1 cellular context compared by ENCODE assay signal in the genomic region with DNA sequence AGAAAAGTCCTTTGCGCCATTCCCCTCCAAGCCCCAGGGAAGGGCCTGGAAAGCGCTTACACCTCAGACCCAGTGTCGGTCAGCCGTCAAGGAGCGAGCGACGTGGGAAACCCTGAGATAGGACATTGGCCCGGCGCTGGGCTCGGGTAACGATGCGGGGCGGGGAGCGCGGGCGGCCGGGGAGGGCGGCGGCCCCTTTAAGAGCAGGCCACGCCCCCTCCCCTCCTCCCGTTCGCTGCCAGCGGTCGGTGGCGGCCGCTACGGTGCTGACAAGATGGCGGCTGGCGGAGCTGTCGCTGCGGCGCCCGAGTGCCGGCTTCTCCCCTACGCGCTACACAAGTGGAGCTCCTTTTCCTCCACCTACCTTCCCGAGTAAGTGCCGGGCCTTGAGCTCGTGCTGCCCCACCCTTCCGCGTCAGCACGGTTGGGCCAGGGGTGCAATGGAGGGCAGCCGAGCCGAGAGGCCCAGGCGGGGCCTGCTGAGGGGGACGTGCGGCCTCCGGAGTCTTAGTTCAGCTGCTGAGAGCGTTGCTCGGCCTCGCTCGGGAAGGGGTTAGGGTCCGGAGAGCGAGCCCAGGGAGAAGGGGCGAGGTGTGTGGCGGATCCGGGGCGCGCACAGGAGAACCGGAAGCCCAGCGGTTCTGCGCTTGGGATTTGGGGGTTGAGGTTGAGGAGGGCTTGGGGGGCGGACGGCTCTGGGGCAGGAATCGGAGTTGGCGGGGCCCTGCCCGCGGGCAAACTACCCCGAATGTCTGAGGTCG.
TF ChIP-seq lines count a peak whose summit lies in the region.

TSS of gene MKLN1 (plus strand) at position 251 of the 761 bp plus-strand sequence. CDS start at position 275, 24 bp downstream.

TF ChIP-seq in HepG2, 621 proteins besides CTCF, POLR2A, EP300 and RAD21 (continued from another document and continues in another):
- TF ChIP-seq, protein P1, sequence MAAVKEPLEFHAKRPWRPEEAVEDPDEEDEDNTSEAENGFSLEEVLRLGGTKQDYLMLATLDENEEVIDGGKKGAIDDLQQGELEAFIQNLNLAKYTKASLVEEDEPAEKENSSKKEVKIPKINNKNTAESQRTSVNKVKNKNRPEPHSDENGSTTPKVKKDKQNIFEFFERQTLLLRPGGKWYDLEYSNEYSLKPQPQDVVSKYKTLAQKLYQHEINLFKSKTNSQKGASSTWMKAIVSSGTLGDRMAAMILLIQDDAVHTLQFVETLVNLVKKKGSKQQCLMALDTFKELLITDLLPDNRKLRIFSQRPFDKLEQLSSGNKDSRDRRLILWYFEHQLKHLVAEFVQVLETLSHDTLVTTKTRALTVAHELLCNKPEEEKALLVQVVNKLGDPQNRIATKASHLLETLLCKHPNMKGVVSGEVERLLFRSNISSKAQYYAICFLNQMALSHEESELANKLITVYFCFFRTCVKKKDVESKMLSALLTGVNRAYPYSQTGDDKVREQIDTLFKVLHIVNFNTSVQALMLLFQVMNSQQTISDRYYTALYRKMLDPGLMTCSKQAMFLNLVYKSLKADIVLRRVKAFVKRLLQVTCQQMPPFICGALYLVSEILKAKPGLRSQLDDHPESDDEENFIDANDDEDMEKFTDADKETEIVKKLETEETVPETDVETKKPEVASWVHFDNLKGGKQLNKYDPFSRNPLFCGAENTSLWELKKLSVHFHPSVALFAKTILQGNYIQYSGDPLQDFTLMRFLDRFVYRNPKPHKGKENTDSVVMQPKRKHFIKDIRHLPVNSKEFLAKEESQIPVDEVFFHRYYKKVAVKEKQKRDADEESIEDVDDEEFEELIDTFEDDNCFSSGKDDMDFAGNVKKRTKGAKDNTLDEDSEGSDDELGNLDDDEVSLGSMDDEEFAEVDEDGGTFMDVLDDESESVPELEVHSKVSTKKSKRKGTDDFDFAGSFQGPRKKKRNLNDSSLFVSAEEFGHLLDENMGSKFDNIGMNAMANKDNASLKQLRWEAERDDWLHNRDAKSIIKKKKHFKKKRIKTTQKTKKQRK (IDR thresholded peaks at IDR 0.05; ENCODE audit: low read length) = no peak
- peak; percentile 33 for TF ChIP-seq TEAD3 (CRISPR knock-in tag; optimal IDR thresholded peaks at IDR 0.05; ENCODE audit: borderline replicate concordance)
- TF ChIP-seq SNAI1 (CRISPR knock-in tag; IDR thresholded peaks at IDR 0.05; ENCODE audit: borderline replicate concordance) = no peak
- 0 out of 2 replicates have a peak, but pooled peaks have one; percentile 74 for TF ChIP-seq SNAPC5 (CRISPR knock-in tag; IDR thresholded peaks at IDR 0.05; ENCODE audit: borderline replicate concordance)
- no peak for TF ChIP-seq EHMT2 (IDR thresholded peaks at IDR 0.05; ENCODE audit: borderline replicate concordance, low read depth, low read length)
- TF ChIP-seq NR3C1 (CRISPR knock-in tag; IDR thresholded peaks at IDR 0.05) = peak; percentile 94; the same call in 1 of the 2 replicates
- peak; percentile 85 for TF ChIP-seq BRD4 (CRISPR knock-in tag; IDR thresholded peaks at IDR 0.05)
- no peak for TF ChIP-seq ZNF564 (CRISPR knock-in tag; IDR thresholded peaks at IDR 0.05)
- no peak for TF ChIP-seq ZFP1 (CRISPR knock-in tag; IDR thresholded peaks at IDR 0.05)
- peak; percentile 77; the same call in 1 of the 2 replicates for TF ChIP-seq PITX1 (CRISPR knock-in tag; IDR thresholded peaks at IDR 0.05)
- TF ChIP-seq ZMYM2 (CRISPR knock-in tag; IDR thresholded peaks at IDR 0.05) = 0 out of 2 replicates have a peak, but pooled peaks have one; percentile 38
- peak; percentile 82 for TF ChIP-seq NRL (CRISPR knock-in tag; IDR thresholded peaks at IDR 0.05; ENCODE audit: borderline replicate concordance)
- no peak for TF ChIP-seq HOXA5 (CRISPR knock-in tag; IDR thresholded peaks at IDR 0.05)
- TF ChIP-seq TOPORS (CRISPR knock-in tag; IDR thresholded peaks at IDR 0.05) = no peak
- peak; percentile 79; the same call in 1 of the 2 replicates for TF ChIP-seq ZNF891 (CRISPR knock-in tag; IDR thresholded peaks at IDR 0.05)
- TF ChIP-seq, protein P2, sequence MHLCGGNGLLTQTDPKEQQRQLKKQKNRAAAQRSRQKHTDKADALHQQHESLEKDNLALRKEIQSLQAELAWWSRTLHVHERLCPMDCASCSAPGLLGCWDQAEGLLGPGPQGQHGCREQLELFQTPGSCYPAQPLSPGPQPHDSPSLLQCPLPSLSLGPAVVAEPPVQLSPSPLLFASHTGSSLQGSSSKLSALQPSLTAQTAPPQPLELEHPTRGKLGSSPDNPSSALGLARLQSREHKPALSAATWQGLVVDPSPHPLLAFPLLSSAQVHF (CRISPR knock-in tag; IDR thresholded peaks at IDR 0.05) = peak; percentile 90; the same call in 1 of the 2 replicates
- TF ChIP-seq RXRA (CRISPR knock-in tag; IDR thresholded peaks at IDR 0.05) = peak; percentile 76
- TF ChIP-seq, protein P3, sequence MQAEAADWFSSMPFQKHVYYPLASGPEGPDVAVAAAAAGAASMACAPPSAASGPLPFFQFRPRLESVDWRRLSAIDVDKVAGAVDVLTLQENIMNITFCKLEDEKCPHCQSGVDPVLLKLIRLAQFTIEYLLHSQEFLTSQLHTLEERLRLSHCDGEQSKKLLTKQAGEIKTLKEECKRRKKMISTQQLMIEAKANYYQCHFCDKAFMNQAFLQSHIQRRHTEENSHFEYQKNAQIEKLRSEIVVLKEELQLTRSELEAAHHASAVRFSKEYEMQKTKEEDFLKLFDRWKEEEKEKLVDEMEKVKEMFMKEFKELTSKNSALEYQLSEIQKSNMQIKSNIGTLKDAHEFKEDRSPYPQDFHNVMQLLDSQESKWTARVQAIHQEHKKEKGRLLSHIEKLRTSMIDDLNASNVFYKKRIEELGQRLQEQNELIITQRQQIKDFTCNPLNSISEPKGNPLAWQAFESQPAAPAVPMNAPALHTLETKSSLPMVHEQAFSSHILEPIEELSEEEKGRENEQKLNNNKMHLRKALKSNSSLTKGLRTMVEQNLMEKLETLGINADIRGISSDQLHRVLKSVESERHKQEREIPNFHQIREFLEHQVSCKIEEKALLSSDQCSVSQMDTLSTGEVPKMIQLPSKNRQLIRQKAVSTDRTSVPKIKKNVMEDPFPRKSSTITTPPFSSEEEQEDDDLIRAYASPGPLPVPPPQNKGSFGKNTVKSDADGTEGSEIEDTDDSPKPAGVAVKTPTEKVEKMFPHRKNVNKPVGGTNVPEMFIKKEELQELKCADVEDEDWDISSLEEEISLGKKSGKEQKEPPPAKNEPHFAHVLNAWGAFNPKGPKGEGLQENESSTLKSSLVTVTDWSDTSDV (CRISPR knock-in tag; IDR thresholded peaks at IDR 0.05) = peak; percentile 83
- TF ChIP-seq ZNF772 (CRISPR knock-in tag; IDR thresholded peaks at IDR 0.05) = peak; percentile 77; the same call in 1 of the 2 replicates
- TF ChIP-seq ZNF879 (CRISPR knock-in tag; IDR thresholded peaks at IDR 0.05) = no peak; the same call in 1 of the 2 replicates
- 0 out of 2 replicates have a peak, but pooled peaks have one; percentile 63 for TF ChIP-seq STAT5B (CRISPR knock-in tag; IDR thresholded peaks at IDR 0.05)
- no peak for TF ChIP-seq TERF1 (CRISPR knock-in tag; IDR thresholded peaks at IDR 0.05)
- peak; percentile 55; the same call in 1 of the 2 replicates for TF ChIP-seq ZNF44 (CRISPR knock-in tag; IDR thresholded peaks at IDR 0.05)
- no peak for TF ChIP-seq RERE (CRISPR knock-in tag; IDR thresholded peaks at IDR 0.05; ENCODE audit: low read depth)
- peak; percentile 94 for TF ChIP-seq ZNF292 (CRISPR knock-in tag; IDR thresholded peaks at IDR 0.05; ENCODE audit: borderline replicate concordance, low read depth)
- no peak for TF ChIP-seq MBNL3 (CRISPR knock-in tag; conservative IDR thresholded peaks at IDR 0.05)
- TF ChIP-seq KDM2A (CRISPR knock-in tag; IDR thresholded peaks at IDR 0.05; ENCODE audit: borderline replicate concordance, low read depth) = peak; percentile 94
- 0 out of 2 replicates have a peak, but pooled peaks have one; percentile 51 for TF ChIP-seq ZNF230 (CRISPR knock-in tag; IDR thresholded peaks at IDR 0.05)
- no peak for TF ChIP-seq ZNF24 (IDR thresholded peaks at IDR 0.05)
- no peak; the same call in 1 of the 2 replicates for TF ChIP-seq ZNF639 (CRISPR knock-in tag; conservative IDR thresholded peaks at IDR 0.05)
- TF ChIP-seq NFIB (CRISPR knock-in tag; IDR thresholded peaks at IDR 0.05; ENCODE audit: borderline replicate concordance) = no peak
- no peak; the same call in 1 of the 2 replicates for TF ChIP-seq ZSCAN30 (CRISPR knock-in tag; IDR thresholded peaks at IDR 0.05)
- TF ChIP-seq, protein P4, sequence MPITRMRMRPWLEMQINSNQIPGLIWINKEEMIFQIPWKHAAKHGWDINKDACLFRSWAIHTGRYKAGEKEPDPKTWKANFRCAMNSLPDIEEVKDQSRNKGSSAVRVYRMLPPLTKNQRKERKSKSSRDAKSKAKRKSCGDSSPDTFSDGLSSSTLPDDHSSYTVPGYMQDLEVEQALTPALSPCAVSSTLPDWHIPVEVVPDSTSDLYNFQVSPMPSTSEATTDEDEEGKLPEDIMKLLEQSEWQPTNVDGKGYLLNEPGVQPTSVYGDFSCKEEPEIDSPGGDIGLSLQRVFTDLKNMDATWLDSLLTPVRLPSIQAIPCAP (CRISPR knock-in tag; IDR thresholded peaks at IDR 0.05; ENCODE audit: low read depth) = 0 out of 2 replicates have a peak, but pooled peaks have one; percentile 39
- TF ChIP-seq POGK (CRISPR knock-in tag; conservative IDR thresholded peaks at IDR 0.05) = peak; percentile 90
- TF ChIP-seq LCORL (IDR thresholded peaks at IDR 0.05) = peak; percentile 69
- TF ChIP-seq LCORL (CRISPR knock-in tag; IDR thresholded peaks at IDR 0.05) = peak; percentile 40; the same call in 1 of the 2 replicates
- TF ChIP-seq MAZ (IDR thresholded peaks at IDR 0.05; ENCODE audit: borderline replicate concordance, low read depth, low read length) = peak; percentile 82; the same call in 1 of the 2 replicates
- TF ChIP-seq MAZ (CRISPR knock-in tag; IDR thresholded peaks at IDR 0.05; ENCODE audit: low read depth) = peak; percentile 89
- peak; percentile 64; the same call in 1 of the 2 replicates for TF ChIP-seq ZNF430 (CRISPR knock-in tag; IDR thresholded peaks at IDR 0.05)
- TF ChIP-seq AKAP8 (CRISPR knock-in tag; IDR thresholded peaks at IDR 0.05) = no peak
- TF ChIP-seq ZNF572 (CRISPR knock-in tag; IDR thresholded peaks at IDR 0.05) = peak; percentile 73; the same call in 1 of the 2 replicates
